In the genomic region with DNA sequence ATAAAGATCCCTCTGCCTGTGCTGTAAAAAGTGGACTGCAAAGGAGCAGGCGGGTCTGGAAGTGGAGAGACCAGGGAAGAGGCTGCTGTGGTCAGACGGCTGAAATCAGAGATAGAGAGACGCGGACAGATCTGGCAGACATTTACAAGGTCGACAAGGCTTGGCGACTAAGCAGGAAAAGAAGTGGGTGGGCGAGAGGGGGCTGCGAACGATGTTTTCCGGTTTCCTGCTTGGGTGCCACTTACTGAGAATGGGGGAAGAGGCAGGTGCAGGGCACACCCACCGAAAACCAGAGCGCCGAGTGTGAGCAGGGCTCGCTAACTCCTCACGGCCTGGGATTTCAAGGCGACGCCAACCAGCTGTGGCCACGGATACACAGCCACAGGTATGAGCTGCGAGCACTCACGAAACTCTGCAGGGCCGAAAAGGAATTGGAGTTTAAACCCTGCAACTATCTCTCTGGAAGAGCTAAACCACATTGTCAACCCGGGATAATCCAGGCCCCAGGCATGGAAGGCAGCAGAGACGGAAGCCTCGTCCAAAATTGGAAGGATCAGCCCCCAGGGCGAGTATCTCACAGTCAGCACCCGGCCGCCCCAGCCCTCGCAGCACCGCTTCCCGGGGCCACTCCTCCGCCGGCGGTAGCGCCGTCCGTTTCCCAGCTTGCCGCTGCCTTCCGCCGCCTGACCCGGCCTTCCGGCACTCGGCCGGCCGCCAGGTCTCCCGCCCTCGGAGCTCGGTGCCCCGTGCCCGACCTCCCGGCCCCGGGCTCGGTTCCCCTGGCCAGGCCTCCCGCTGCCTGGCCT, we compare ENCODE assay signal across 8 cellular contexts. TPM values are rescaled to one million over a fixed set of nuclear protein-coding genes. Genes with fewer than 3 reads are reported as not detected.
DNase-seq lines count a peak whose midpoint lies in the region; ATAC-seq and TF ChIP-seq lines count a peak whose summit lies in the region.

No MANE protein-coding gene starts in this region.

- no peak for TF ChIP-seq POLR2A in testis (IDR thresholded peaks at IDR 0.05)

- H3K36me3 ChIP-seq in OCI-LY7 (ENCODE audit: insufficient read depth, low read length) (peaks cover 43% of the 10 kb centered on the region), testis (ENCODE audit: low read depth, missing control alignments) (no peaks in the 10 kb centered on the region)

- H3K36me3 Mint-ChIP-seq in nephron progenitor cell (ENCODE audit: low read depth) = peaks cover 5% of the 10 kb centered on the region

- H3K27ac ChIP-seq in OCI-LY7 (ENCODE audit: low read depth, low read length, poor library complexity, severe bottlenecking) (peak overlapping the region; percentile 79), testis (peak overlapping the region; percentile 97)

- H3K4me1 ChIP-seq in OCI-LY7 (ENCODE audit: insufficient read depth, low read length, poor library complexity, severe bottlenecking) (peaks cover 42% of the 10 kb centered on the region), testis (peaks cover 14% of the 10 kb centered on the region)

- H2AFZ ChIP-seq in OCI-LY7 (ENCODE audit: low read length) = 0 out of 2 replicates have a peak overlapping the region, but pooled peaks have one; percentile 23

- 0 to 1% methylated on average over 22 to 41 of the region's 53 CpGs for WGBS in testis, 2 donors

- POLR2A ChIA-PET in OCI-LY7 (lab: Charles Lee) = interaction anchor here (0.7 to 2.3 kb wide), 13 partner anchors 10 to 384 kb away, joined by 3 to 18 read pairs (median 4); a partner anchor contains a TSS

- DNase-seq in NCI-H82 (lab: John Stamatoyannopoulos, UW) (peak; percentile 60), NCI-H82 treated with DMSO at 0.1 percent for 48 hours (lab: John Stamatoyannopoulos, UW; ENCODE audit: unreplicated experiment) (no peak), OCI-LY7 (ENCODE audit: low spot score) (peak; percentile 72), fibroblast of villous mesenchyme (ENCODE audit: low read depth) (peak; percentile 53), nephron progenitor cell (peak; percentile 69), testis (peak; percentile 71)
- peak; percentile 82 for DNase-seq in activated effector memory CD4-positive, alpha-beta T cell treated with anti-CD3 and anti-CD28 coated beads, Interleukin-2, amount 50 U/mL, for 16 hours

- peak overlapping the region; percentile 81 for H3K4me2 ChIP-seq in OCI-LY7 (ENCODE audit: low read length)

- no peaks in the 10 kb centered on the region for H3K9me3 Mint-ChIP-seq in nephron progenitor cell

- H3K4me1 Mint-ChIP-seq in nephron progenitor cell = peaks cover 55% of the 10 kb centered on the region

- peaks cover 5% of the 10 kb centered on the region for H3K27me3 Mint-ChIP-seq in nephron progenitor cell (ENCODE audit: low read depth, poor library complexity)

- H3K4me3 ChIP-seq in OCI-LY7 (ENCODE audit: low read depth, low read length, poor library complexity, severe bottlenecking) = peak overlapping the region; percentile 93
- peak overlapping the region; percentile 89 for H3K4me3 ChIP-seq in fibroblast of villous mesenchyme (ENCODE audit: low read depth, low read length)
- peak overlapping the region; percentile 82 to 93 for H3K4me3 ChIP-seq in testis

- peak; percentile 26 for ATAC-seq in HG02885 (IDR thresholded peaks at IDR 0.05; ENCODE audit: poor library complexity, unreplicated experiment)

- H3K79me2 ChIP-seq in OCI-LY7 (ENCODE audit: insufficient read depth, low read depth, low read length) = peaks cover 64% of the 10 kb centered on the region

- peaks cover 17% of the 10 kb centered on the region for H4K20me1 ChIP-seq in OCI-LY7 (ENCODE audit: insufficient read depth, low read length)

- CTCF ChIA-PET in OCI-LY7 (lab: Charles Lee; ENCODE audit: unreplicated experiment) = interaction anchor here (0.6 kb wide), 1 partner anchor 201 kb away, joined by 4 read pairs; no protein-coding TSS in a partner anchor

- BruUV-seq in OCI-LY7 (replicated peaks; lab: Mats Ljungman, UMichigan) = no TSS peak

- H3K9me3 ChIP-seq in OCI-LY7 (ENCODE audit: low read length) = no peaks in the 10 kb centered on the region
- no peaks in the 10 kb centered on the region for H3K9me3 ChIP-seq in testis

- H3K27me3 ChIP-seq in testis = no peaks in the 10 kb centered on the region

- H3K4me3 Mint-ChIP-seq in nephron progenitor cell = peak overlapping the region; percentile 89

- no peak for TF ChIP-seq CTCF in OCI-LY7 (conservative IDR thresholded peaks at IDR 0.05; ENCODE audit: low read length)
- TF ChIP-seq CTCF in fibroblast of villous mesenchyme (IDR thresholded peaks at IDR 0.05; ENCODE audit: insufficient read depth, low read depth, low read length) = peak; percentile 3
- TF ChIP-seq CTCF in nephron progenitor cell (IDR thresholded peaks at IDR 0.05) = no peak
- no peak for TF ChIP-seq CTCF in testis (IDR thresholded peaks at IDR 0.05)

- intact Hi-C loops in OCI-LY7 (cut with micrococcal nuclease; ENCODE audit: unreplicated experiment) (loop anchor here (1.0 to 10.0 kb wide), 10 partner anchors 86 to 1544 kb away; a partner anchor contains a TSS), testis (cut with DNase I; ENCODE audit: low total_unique reads) (loop anchor here (10.0 kb wide), 1 partner anchor 96 kb away; no protein-coding TSS in a partner anchor)

- H3K27ac Mint-ChIP-seq in nephron progenitor cell = peak overlapping the region; percentile 94

- no peaks in the 10 kb centered on the region for H3K9me2 ChIP-seq in OCI-LY7 (ENCODE audit: insufficient read depth, low read length)

RNA-seq across cellular contexts. Expression of a gene that starts 0.8 kb away (rescaled TPM):
- 25.8 and 29.5 TPM in 2 replicates for total RNA-seq in OCI-LY7 (2014; rRNA removed; shearing (Covaris generic))
- 39.2 and 44.7 TPM in 2 replicates for total RNA-seq in OCI-LY7 (2022)
- 35.4 and 110 TPM in 2 replicates for total RNA-seq in fibroblast of villous mesenchyme
- 10 to 100 TPM; 12.0 to 12.3 TPM for total RNA-seq in testis
- 20.2 TPM for polyA plus RNA-seq in testis (ENCODE audit: insufficient read depth, low read depth, low replicate concordance)

RNA-seq across cellular contexts. Expression of a gene that starts 1.1 kb away (rescaled TPM):
- total RNA-seq in OCI-LY7 (2014; rRNA removed; shearing (Covaris generic)) = 8.8 and 9.2 TPM in 2 replicates
- total RNA-seq in OCI-LY7 (2022) (19.3 and 23.4 TPM in 2 replicates), fibroblast of villous mesenchyme (10.6 and 19.9 TPM in 2 replicates), testis (10 to 100 TPM; 17.6 to 18.8 TPM)
- 16.3 TPM for polyA plus RNA-seq in testis (ENCODE audit: insufficient read depth, low read depth, low replicate concordance)
